In the genomic region with DNA sequence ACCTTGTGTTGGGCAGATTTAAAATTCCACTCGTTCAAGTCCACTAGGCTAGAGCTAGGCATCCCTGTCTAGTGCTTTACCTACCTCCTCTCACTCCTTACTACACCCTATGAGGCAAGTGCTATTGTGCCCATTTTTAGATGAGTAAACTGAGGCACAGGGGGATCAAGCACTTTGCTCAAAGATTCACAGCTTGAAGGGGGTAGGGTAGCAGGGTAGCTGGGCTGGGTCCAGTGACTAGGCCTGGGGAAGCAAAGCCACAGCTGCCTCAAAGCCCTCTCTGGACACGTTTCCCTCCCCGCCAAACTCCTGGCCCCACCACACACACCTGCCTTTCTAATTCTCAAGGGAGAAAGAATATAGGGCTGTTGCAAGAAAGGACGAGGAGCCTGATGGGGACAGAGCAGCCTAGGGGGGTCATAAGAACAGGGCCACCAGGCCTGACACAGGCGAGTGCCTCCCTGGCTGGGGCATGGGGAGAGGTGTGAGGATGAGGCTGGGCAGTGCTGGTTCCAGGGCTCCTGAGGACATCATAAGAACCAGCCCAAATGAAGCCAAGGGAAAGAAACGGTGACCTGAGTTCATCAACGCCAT, we compare ENCODE assay signal across 17 cellular contexts. TPM values are rescaled to one million over a fixed set of nuclear protein-coding genes. Genes with fewer than 3 reads are reported as not detected.
DNase-seq lines count a peak whose midpoint lies in the region; ATAC-seq and TF ChIP-seq lines count a peak whose summit lies in the region.
"Had no signal": no experiment of that assay in that cellular context is flagged by ENCODE, and none has a peak within 500 bp of the region (broad histone marks: within the 10 kb centered on the region; RNA-seq: fewer than 3 reads in every experiment).

No MANE protein-coding gene starts in this region.

- H3K4me1 Mint-ChIP-seq in Calu3 (ENCODE audit: low read depth, unreplicated experiment), result no peaks in the 10 kb centered on the region

- H3K36me3 Mint-ChIP-seq in Calu3 (ENCODE audit: insufficient read depth, unreplicated experiment), result peaks cover 5% of the 10 kb centered on the region

- H3K27ac Mint-ChIP-seq in Calu3 (ENCODE audit: unreplicated experiment), result no peak overlapping the region

- DNase-seq in cardiac septum (ENCODE audit: low spot score), result peak; percentile 56
- no peak for DNase-seq in left ventricle myocardium superior
- peak; percentile 32 for DNase-seq in ecto neural progenitor cell (ENCODE audit: low spot score)
- DNase-seq in posterior vena cava (ENCODE audit: low spot score), result peak; percentile 35
- no peak for DNase-seq in NCI-H345 (lab: John Stamatoyannopoulos, UW)
- DNase-seq in Calu3, result no peak
- no peak for DNase-seq in inferior parietal cortex (ENCODE audit: extremely low spot score)
- DNase-seq: DMS53, GDM1, NCI-H1092, NCI-H1436, NCI-H187 treated with DMSO at 0.1 percent for 48 hours, NCI-H2227 treated with DMSO at 0.1 percent for 48 hours, NCI-H510A treated with DMSO at 0.1 percent for 48 hours, NCI-H748 treated with DMSO at 0.1 percent for 48 hours, SW 1271 had no signal

- no peaks in the 10 kb centered on the region for H3K27me3 Mint-ChIP-seq in Calu3 (ENCODE audit: unreplicated experiment)

- ATAC-seq in left ventricle myocardium superior, result no peak
- ATAC-seq: Right ventricle myocardium inferior had no signal

- TF ChIP-seq CTCF in Calu3 (IDR thresholded peaks at IDR 0.05; ENCODE audit: unreplicated experiment), result no peak

- no peak overlapping the region for H3K4me3 Mint-ChIP-seq in Calu3 (ENCODE audit: low read depth, unreplicated experiment)

- no TSS peak for BruUV-seq in Calu3 (replicated peaks; lab: Mats Ljungman, UMichigan)

- CTCF ChIA-PET in Calu3 (lab: Charles Lee), result no interaction called here

- no peaks in the 10 kb centered on the region for H3K9me3 Mint-ChIP-seq in Calu3 (ENCODE audit: low read depth, unreplicated experiment)

- intact Hi-C loops in cardiac septum (cut with DNase I), result no loop called here
- intact Hi-C loops in left ventricle myocardium superior (cut with micrococcal nuclease), result no loop called here
- intact Hi-C loops in posterior vena cava (cut with DNase I), result no loop called here
- intact Hi-C loops in Calu3 (cut with micrococcal nuclease; ENCODE audit: unreplicated experiment), result no loop called here

RNA-seq across cellular contexts. Expression of a gene that starts 34.8 kb away (rescaled TPM):
- total RNA-seq in cardiac septum (14.7 TPM), left ventricle myocardium superior (20.0 TPM), posterior vena cava (1 to 10 TPM; 9.4 to 9.8 TPM), Calu3 (2022) (36.6 and 37.6 TPM in 2 replicates)

RNA-seq across cellular contexts. Expression of a gene that starts 49.5 kb away (rescaled TPM):
- total RNA-seq in cardiac septum (8.6 TPM), left ventricle myocardium superior (8.5 TPM), posterior vena cava (10 to 100 TPM; 13.6 to 15.7 TPM), Calu3 (2022) (30.5 and 35.0 TPM in 2 replicates)

Comparison
In these comparisons a context has a peak if more than half of its experiments do, and no peak if none do; other contexts are left out.
1. DNase-seq: peak in cardiac septum (single experiment), ecto neural progenitor cell (single experiment) and posterior vena cava (single experiment); none in left ventricle myocardium superior (single experiment), NCI-H345 (single experiment), Calu3 (single experiment) and inferior parietal cortex (single experiment).